8 cellular contexts compared by ENCODE assay signal in genomic region chr11:62831520-62832345, GRCh38. TPM values are rescaled to one million over a fixed set of nuclear protein-coding genes. Genes with fewer than 3 reads are reported as not detected.
DNase-seq lines count a peak whose midpoint lies in the region; ATAC-seq, FAIRE-seq and TF ChIP-seq lines count a peak whose summit lies in the region.

Gene STX5, minus strand, starts transcription at chr11:62832051. Its CDS starts 808 bp downstream, at chr11:62831243.

- CTCF ChIA-PET in AG04449 (lab: Yijun Ruan, JAX): interaction anchor here (0.9 to 3.3 kb wide), 5 partner anchors 10 to 60 kb away, joined by 3 to 19 read pairs (median 4); partner anchors contain the start of genes TAF6L and TMEM179B

- peaks cover 27% of the 10 kb centered on the region for H3K36me3 ChIP-seq in bronchial epithelial cell (ENCODE audit: control insufficient read depth, insufficient read depth, low read length)
- H3K36me3 ChIP-seq in iPS-20b (ENCODE audit: insufficient read depth, low read depth, low read length): peaks cover 49% of the 10 kb centered on the region
- H3K36me3 ChIP-seq in small intestine (ENCODE audit: control insufficient read depth in 2 of 2, insufficient read depth in 2 of 2, low read length in 2 of 2): peaks cover 5 to 15% of the 10 kb centered on the region in 2 donors

- POLR2A ChIA-PET in AG04449 (lab: Yijun Ruan, JAX): interaction anchor here (0.6 to 2.8 kb wide), 16 partner anchors 9 to 167 kb away, joined by 3 to 78 read pairs (median 6); partner anchors contain the start of genes C11orf98, CSKMT, POLR2G and TMEM223

- DNase-seq in AG04449 (ENCODE audit: low read depth, low spot score) (peak; percentile 95), NCI-H2227 treated with DMSO at 0.1 percent for 48 hours (lab: John Stamatoyannopoulos, UW) (peak; percentile 98), bronchial epithelial cell (ENCODE audit: low read depth) (peak; percentile 95), small intestine (peak; percentile 99)

- WGBS in small intestine, 3 donors: 0 to 1% (median 0%) methylated on average over 55 to 65 of the region's 65 CpGs

- no peaks in the 10 kb centered on the region for H3K27me3 ChIP-seq in bronchial epithelial cell (ENCODE audit: control insufficient read depth, insufficient read depth, low read length)
- H3K27me3 ChIP-seq in iPS-20b (ENCODE audit: insufficient read depth, low read length): no peaks in the 10 kb centered on the region
- H3K27me3 ChIP-seq in small intestine (ENCODE audit: control insufficient read depth in 2 of 2, insufficient read depth in 2 of 2, low read length in 2 of 2): no peaks in the 10 kb centered on the region

- peak; percentile 80 for ATAC-seq in GM18907 (IDR thresholded peaks at IDR 0.05; ENCODE audit: unreplicated experiment)
- ATAC-seq in HG03159 (IDR thresholded peaks at IDR 0.05; ENCODE audit: unreplicated experiment): peak; percentile 83

- FAIRE-seq in bronchial epithelial cell (lab: Jason Lieb, UNC) (no peak), small intestine (lab: Jason Lieb, UNC) (no peak)

- peaks cover 4% of the 10 kb centered on the region; the same call in 1 of the 2 replicates for H3K4me1 ChIP-seq in iPS-20b (ENCODE audit: insufficient read depth, low read length)
- peaks cover 2% of the 10 kb centered on the region in 2 donors for H3K4me1 ChIP-seq in small intestine (ENCODE audit: control insufficient read depth in 2 of 2, insufficient read depth in 1 of 2, low read depth in 1 of 2, low read length in 1 of 2)

- no peak for TF ChIP-seq CTCF in AG04449 (IDR thresholded peaks at IDR 0.05; ENCODE audit: insufficient read depth, low read length, missing control alignments)
- TF ChIP-seq CTCF in WI38 (IDR thresholded peaks at IDR 0.05; ENCODE audit: low read depth, low read length): no peak
- no peak for TF ChIP-seq CTCF in bronchial epithelial cell (IDR thresholded peaks at IDR 0.05; ENCODE audit: insufficient read depth, low read length, severe bottlenecking)

- H3K27ac ChIP-seq in iPS-20b (ENCODE audit: low read length) (peak within 1 kb of the TSS; percentile 95), small intestine (ENCODE audit: low read depth in 1 of 2, low read length in 1 of 2) (peak within 1 kb of the TSS; percentile 96)

- peak within 1 kb of the TSS; percentile 94 for H3K9ac ChIP-seq in iPS-20b (ENCODE audit: low read depth, low read length)

- H3K9me3 ChIP-seq in iPS-20b (ENCODE audit: insufficient read depth, low read depth, low read length): no peaks in the 10 kb centered on the region
- no peaks in the 10 kb centered on the region for H3K9me3 ChIP-seq in small intestine (ENCODE audit: control insufficient read depth, low read depth)

- H3K4me3 ChIP-seq in AG04449 (ENCODE audit: low read depth, low read length) (peak within 1 kb of the TSS; percentile 85), WI38 (ENCODE audit: low read depth, low read length) (peak within 1 kb of the TSS; percentile 82), bronchial epithelial cell (ENCODE audit: low read depth, low read length) (peak within 1 kb of the TSS; percentile 88), iPS-20b (ENCODE audit: low read length) (peak within 1 kb of the TSS; percentile 97), small intestine (ENCODE audit: low read depth in 1 of 2, low read length in 2 of 2) (peak within 1 kb of the TSS; percentile 84 to 98)

RNA-seq across cellular contexts. Expression of gene STX5, which starts in this region (rescaled TPM):
- total RNA-seq in bronchial epithelial cell: 31.3 and 36.2 TPM in 2 replicates
- 10 to 100 TPM; 22.6 to 38.6 (median 24.8) TPM for polyA plus RNA-seq in small intestine

Comparison
In these comparisons a context has a peak if more than half of its experiments do, and no peak if none do; other contexts are left out.
1. Peak in every context shown above with its lines: DNase-seq, ATAC-seq, H3K4me3 ChIP-seq and H3K27ac ChIP-seq.